In the genomic region with DNA sequence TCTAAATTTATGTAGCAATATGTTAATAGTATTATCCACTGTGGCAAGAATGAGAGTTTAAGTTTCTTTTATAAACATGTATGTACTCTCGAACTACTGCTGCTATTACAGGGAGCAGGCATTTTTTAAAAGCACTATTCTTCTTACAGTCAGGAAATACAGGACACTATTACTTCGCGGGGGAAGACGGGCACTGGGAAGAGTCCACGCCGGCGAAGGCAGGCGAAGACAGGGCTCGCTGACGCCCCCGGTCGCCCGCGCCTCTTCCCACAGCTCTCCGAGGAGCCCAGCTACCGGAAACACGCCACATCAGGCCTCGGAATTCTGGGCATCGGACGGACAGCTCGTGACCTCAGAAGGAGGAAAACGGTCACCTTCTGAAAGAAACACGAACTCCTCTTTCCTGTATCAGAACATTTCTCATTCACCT, we compare ENCODE assay signal across 1 cellular context.
A peak's percentile ranks its signal among the peaks of the same experiment; 100 is the strongest.
TF ChIP-seq lines count a peak whose summit lies in the region.

No MANE protein-coding gene starts in this region.

TF ChIP-seq in K562, 482 proteins besides CTCF, POLR2A, EP300 and RAD21 (continued from another document):
- TF ChIP-seq MYC (IDR thresholded peaks at IDR 0.05; ENCODE audit: low read depth, low read length): peak; percentile 49; the same call in 1 of the 2 replicates
- no peak for TF ChIP-seq MYC (CRISPR knock-in tag; IDR thresholded peaks at IDR 0.05; ENCODE audit: borderline replicate concordance, low read depth)
- TF ChIP-seq TEAD4 (IDR thresholded peaks at IDR 0.05; ENCODE audit: low read length): peak; percentile 53; the same call in 1 of the 2 replicates
- TF ChIP-seq TEAD4 (CRISPR knock-in tag; IDR thresholded peaks at IDR 0.05; ENCODE audit: borderline replicate concordance): no peak
- TF ChIP-seq, protein P1, sequence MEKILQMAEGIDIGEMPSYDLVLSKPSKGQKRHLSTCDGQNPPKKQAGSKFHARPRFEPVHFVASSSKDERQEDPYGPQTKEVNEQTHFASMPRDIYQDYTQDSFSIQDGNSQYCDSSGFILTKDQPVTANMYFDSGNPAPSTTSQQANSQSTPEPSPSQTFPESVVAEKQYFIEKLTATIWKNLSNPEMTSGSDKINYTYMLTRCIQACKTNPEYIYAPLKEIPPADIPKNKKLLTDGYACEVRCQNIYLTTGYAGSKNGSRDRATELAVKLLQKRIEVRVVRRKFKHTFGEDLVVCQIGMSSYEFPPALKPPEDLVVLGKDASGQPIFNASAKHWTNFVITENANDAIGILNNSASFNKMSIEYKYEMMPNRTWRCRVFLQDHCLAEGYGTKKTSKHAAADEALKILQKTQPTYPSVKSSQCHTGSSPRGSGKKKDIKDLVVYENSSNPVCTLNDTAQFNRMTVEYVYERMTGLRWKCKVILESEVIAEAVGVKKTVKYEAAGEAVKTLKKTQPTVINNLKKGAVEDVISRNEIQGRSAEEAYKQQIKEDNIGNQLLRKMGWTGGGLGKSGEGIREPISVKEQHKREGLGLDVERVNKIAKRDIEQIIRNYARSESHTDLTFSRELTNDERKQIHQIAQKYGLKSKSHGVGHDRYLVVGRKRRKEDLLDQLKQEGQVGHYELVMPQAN (IDR thresholded peaks at IDR 0.05; ENCODE audit: borderline replicate concordance): peak; percentile 67; the same call in 1 of the 2 replicates
- TF ChIP-seq, protein P2, sequence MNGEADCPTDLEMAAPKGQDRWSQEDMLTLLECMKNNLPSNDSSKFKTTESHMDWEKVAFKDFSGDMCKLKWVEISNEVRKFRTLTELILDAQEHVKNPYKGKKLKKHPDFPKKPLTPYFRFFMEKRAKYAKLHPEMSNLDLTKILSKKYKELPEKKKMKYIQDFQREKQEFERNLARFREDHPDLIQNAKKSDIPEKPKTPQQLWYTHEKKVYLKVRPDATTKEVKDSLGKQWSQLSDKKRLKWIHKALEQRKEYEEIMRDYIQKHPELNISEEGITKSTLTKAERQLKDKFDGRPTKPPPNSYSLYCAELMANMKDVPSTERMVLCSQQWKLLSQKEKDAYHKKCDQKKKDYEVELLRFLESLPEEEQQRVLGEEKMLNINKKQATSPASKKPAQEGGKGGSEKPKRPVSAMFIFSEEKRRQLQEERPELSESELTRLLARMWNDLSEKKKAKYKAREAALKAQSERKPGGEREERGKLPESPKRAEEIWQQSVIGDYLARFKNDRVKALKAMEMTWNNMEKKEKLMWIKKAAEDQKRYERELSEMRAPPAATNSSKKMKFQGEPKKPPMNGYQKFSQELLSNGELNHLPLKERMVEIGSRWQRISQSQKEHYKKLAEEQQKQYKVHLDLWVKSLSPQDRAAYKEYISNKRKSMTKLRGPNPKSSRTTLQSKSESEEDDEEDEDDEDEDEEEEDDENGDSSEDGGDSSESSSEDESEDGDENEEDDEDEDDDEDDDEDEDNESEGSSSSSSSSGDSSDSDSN (IDR thresholded peaks at IDR 0.05; ENCODE audit: borderline replicate concordance in 1 of 2, low read depth in 2 of 2, low read length in 2 of 2): 0 out of 4 replicates have a peak, but pooled peaks of 1 of the 2 experiments have one; percentile 55
- peak in 1 of 2 experiments; percentile 93; a peak in 2 of 4 replicates for TF ChIP-seq TEAD1 (CRISPR knock-in tag; IDR thresholded peaks at IDR 0.05)
- no peak for TF ChIP-seq JUND (IDR thresholded peaks at IDR 0.05; ENCODE audit: borderline replicate concordance, low read depth, low read length)
- TF ChIP-seq JUND (tag; IDR thresholded peaks at IDR 0.05; ENCODE audit: borderline replicate concordance, low read depth, low read length): 0 out of 3 replicates have a peak, but pooled peaks have one; percentile 7
- TF ChIP-seq JUN (IDR thresholded peaks at IDR 0.05; ENCODE audit: borderline replicate concordance, low read depth, low read length): no peak
- 0 out of 2 replicates have a peak, but pooled peaks have one; percentile 59 for TF ChIP-seq JUN (CRISPR knock-in tag; IDR thresholded peaks at IDR 0.05; ENCODE audit: borderline replicate concordance)
- TF ChIP-seq FOXK1 (CRISPR knock-in tag; IDR thresholded peaks at IDR 0.05; ENCODE audit: borderline replicate concordance): no peak
- TF ChIP-seq CBFA2T2 (conservative IDR thresholded peaks at IDR 0.05): no peak
- TF ChIP-seq ZNF395 (CRISPR knock-in tag; IDR thresholded peaks at IDR 0.05): no peak
- TF ChIP-seq MGA (IDR thresholded peaks at IDR 0.05): peak; percentile 80
- TF ChIP-seq ZNF133 (CRISPR knock-in tag; IDR thresholded peaks at IDR 0.05): no peak
- 0 out of 2 replicates have a peak, but pooled peaks have one; percentile 32 for TF ChIP-seq ZNF766 (CRISPR knock-in tag; conservative IDR thresholded peaks at IDR 0.05)
- 0 out of 4 replicates have a peak, but pooled peaks of 1 of the 2 experiments have one; percentile 16 for TF ChIP-seq ARNT (IDR thresholded peaks at IDR 0.05)
- peak; percentile 75 for TF ChIP-seq BRD9 (IDR thresholded peaks at IDR 0.05; ENCODE audit: low read depth, partially characterized antibody)
- TF ChIP-seq EGR1 (conservative IDR thresholded peaks at IDR 0.05): peak; percentile 12
- TF ChIP-seq, protein P3, sequence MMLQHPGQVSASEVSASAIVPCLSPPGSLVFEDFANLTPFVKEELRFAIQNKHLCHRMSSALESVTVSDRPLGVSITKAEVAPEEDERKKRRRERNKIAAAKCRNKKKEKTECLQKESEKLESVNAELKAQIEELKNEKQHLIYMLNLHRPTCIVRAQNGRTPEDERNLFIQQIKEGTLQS (IDR thresholded peaks at IDR 0.05): no peak
- TF ChIP-seq, protein P3 (CRISPR knock-in tag; conservative IDR thresholded peaks at IDR 0.05): 0 out of 2 replicates have a peak, but pooled peaks have one; percentile 34
- TF ChIP-seq MYBL2 (IDR thresholded peaks at IDR 0.05; ENCODE audit: low read depth): peak; percentile 45; the same call in 1 of the 2 replicates
- no peak for TF ChIP-seq MYBL2 (CRISPR knock-in tag; IDR thresholded peaks at IDR 0.05; ENCODE audit: borderline replicate concordance)
- peak; percentile 78 for TF ChIP-seq L3MBTL2 (IDR thresholded peaks at IDR 0.05)
